In the genomic region with DNA sequence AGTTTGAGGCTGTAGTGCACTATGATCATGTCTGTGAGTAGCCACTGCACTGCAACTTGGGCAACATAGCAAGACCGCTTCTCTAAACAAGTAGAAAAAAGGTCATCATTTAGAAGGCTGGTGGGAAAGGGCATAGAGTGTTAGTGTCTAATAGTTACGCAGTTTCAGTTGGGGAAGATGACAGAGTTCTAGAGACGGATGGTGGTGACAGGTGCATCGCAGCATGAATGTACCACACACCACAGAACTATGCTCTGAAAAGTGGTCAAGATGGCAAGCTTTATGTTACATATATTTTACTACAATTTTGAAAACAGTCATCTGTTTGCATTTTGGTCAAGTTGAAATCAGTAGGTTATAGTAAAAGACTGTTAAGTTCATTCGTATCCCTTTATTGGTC, we compare ENCODE assay signal across 21 cellular contexts. TPM values are rescaled to one million over a fixed set of nuclear protein-coding genes. Genes with fewer than 3 reads are reported as not detected.
A peak's percentile ranks its signal among the peaks of the same experiment; 100 is the strongest.
DNase-seq lines count a peak whose midpoint lies in the region; ATAC-seq, FAIRE-seq and TF ChIP-seq lines count a peak whose summit lies in the region.
"Had no signal": no experiment of that assay in that cellular context is flagged by ENCODE, and none has a peak within 500 bp of the region (broad histone marks: within the 10 kb centered on the region; RNA-seq: fewer than 3 reads in every experiment).

No MANE protein-coding gene starts in this region.

- no peak for DNase-seq in GM12891 (ENCODE audit: insufficient read length, low spot score)
- no peak for DNase-seq in stimulated activated naive CD8-positive, alpha-beta T cell treated with anti-CD3 and anti-CD28 coated beads, Interleukin-15, Interleukin-2, amounts not matched to agents 100 U/mL and 50 U/mL, for 24 hours
- DNase-seq in ovary, result no peak
- no peak for DNase-seq in NCI-H82 (lab: John Stamatoyannopoulos, UW)
- no peak for DNase-seq in effector CD8-positive, alpha-beta T cell (lab: John Stamatoyannopoulos, UW)
- DNase-seq: H9, HFFc6, KG1, NCI-H1092 treated with DMSO at 0.1 percent for 48 hours, NCI-H1436 treated with DMSO at 0.1 percent for 48 hours, NCI-H1930, NCI-H510A, OCI-M1, SJCRH30 had no signal

- H3F3A ChIP-seq in SU-DHL-6 (ENCODE audit: insufficient read depth), result peaks cover 20% of the 10 kb centered on the region; the same call in 1 of the 2 replicates

- H3K9me3 ChIP-seq in SU-DHL-6 (ENCODE audit: insufficient read depth, low read length) (no peaks in the 10 kb centered on the region), ovary (no peaks in the 10 kb centered on the region)
- H3K9me3 ChIP-seq: SJCRH30 had no signal

- H3K36me3 ChIP-seq in SU-DHL-6 (ENCODE audit: low read length) (no peaks in the 10 kb centered on the region), ovary (no peaks in the 10 kb centered on the region)
- H3K36me3 ChIP-seq: SJCRH30 had no signal

- no peaks in the 10 kb centered on the region for H3K4me1 ChIP-seq in ovary (ENCODE audit: insufficient read depth)
- H3K4me1 ChIP-seq: SJCRH30 had no signal

- H3K79me2 ChIP-seq in SU-DHL-6 (ENCODE audit: insufficient read depth, low read length), result no peaks in the 10 kb centered on the region

- H3K27me3 ChIP-seq in SU-DHL-6 (ENCODE audit: low read length) (no peaks in the 10 kb centered on the region), ovary (no peaks in the 10 kb centered on the region)
- H3K27me3 ChIP-seq: SJCRH30 had no signal

- FAIRE-seq in GM12891 (lab: Jason Lieb, UNC), result peak; percentile 97
- FAIRE-seq: RCC 7860 had no signal

- peak overlapping the region; percentile 37 for H3K4me2 ChIP-seq in SU-DHL-6 (ENCODE audit: low read depth, low read length, poor library complexity, severe bottlenecking)

- H4K20me1 ChIP-seq in SU-DHL-6 (ENCODE audit: low read depth, low read length), result no peaks in the 10 kb centered on the region

- H3K9me2 ChIP-seq in SU-DHL-6 (replicated peaks; ENCODE audit: insufficient read depth, low read length), result no peaks in the 10 kb centered on the region

- TF ChIP-seq POLR2A in GM12891 (IDR thresholded peaks at IDR 0.05; ENCODE audit: low read depth, low read length) (no peak), ovary (IDR thresholded peaks at IDR 0.05) (no peak)

- H3K27ac ChIP-seq in SU-DHL-6 (ENCODE audit: low read depth, low read length) (peak overlapping the region; percentile 93), ovary (no peak overlapping the region)
- H3K27ac ChIP-seq: SJCRH30 had no signal

- H3K4me3 ChIP-seq in SU-DHL-6 (ENCODE audit: insufficient read depth, low read length, poor library complexity, severe bottlenecking) (no peak overlapping the region), ovary (no peak overlapping the region)
- H3K4me3 ChIP-seq: SJCRH30 had no signal

- TF ChIP-seq CTCF in SU-DHL-6 (IDR thresholded peaks at IDR 0.05; ENCODE audit: insufficient read depth, low read length, poor library complexity, severe bottlenecking) (no peak), ovary (IDR thresholded peaks at IDR 0.05) (no peak)

- intact Hi-C loops in ovary (cut with DNase I), result no loop called here

- H2AFZ ChIP-seq in SU-DHL-6 (ENCODE audit: low read depth, low read length, severe bottlenecking), result no peak overlapping the region

- TF ChIP-seq EP300 in ovary (IDR thresholded peaks at IDR 0.05), result no peak

- H3K9ac ChIP-seq in SU-DHL-6 (ENCODE audit: low read length), result 0 out of 2 replicates have a peak overlapping the region, but pooled peaks have one; percentile 41

- peak; percentile 54 for ATAC-seq in GM21423 (IDR thresholded peaks at IDR 0.05; ENCODE audit: unreplicated experiment)
- ATAC-seq in stimulated activated naive CD8-positive, alpha-beta T cell treated with anti-CD3 and anti-CD28 coated beads, Interleukin-15, Interleukin-2, amounts not matched to agents 100 U/mL and 50 U/mL, for 24 hours, result peak; percentile 30

- 93 to 96% (median 94%) methylated on average over 5 of the region's 5 CpGs for WGBS in ovary, 3 donors

TF ChIP-seq in GM12891, 5 proteins besides CTCF, POLR2A, EP300 and RAD21:
- no peak for TF ChIP-seq TAF1 (IDR thresholded peaks at IDR 0.05; ENCODE audit: low read depth, low read length)
- TF ChIP-seq POU2F2 (IDR thresholded peaks at IDR 0.05; ENCODE audit: low read depth, low read length), result no peak
- no peak for TF ChIP-seq PAX5 (IDR thresholded peaks at IDR 0.05; ENCODE audit: insufficient read depth, low read length, severe bottlenecking)
- TF ChIP-seq POLR2AphosphoS5 (IDR thresholded peaks at IDR 0.05; ENCODE audit: low read depth, low read length), result no peak
- no peak for TF ChIP-seq SPI1 (IDR thresholded peaks at IDR 0.05; ENCODE audit: low read depth, low read length)

RNA-seq across cellular contexts. Expression of gene CLDN34, which starts 23.7 kb away (rescaled TPM):
- polyA plus RNA-seq in GM12891 (2012; ENCODE audit: low read depth, missing spikeins), result not detected
- total RNA-seq in ovary, result under 1 TPM in 5 of 7 donors, not detected in 2; 0.45 to 0.82 (median 0.57) TPM
- polyA plus RNA-seq in ovary, result under 1 TPM in 1 of 2 donors, not detected in 1; 0.12 TPM
- total RNA-seq: CD4-positive, CD25-positive, alpha-beta regulatory T cell; G401; HFFc6; HT1080; SJCRH30 had no signal
- polyA plus RNA-seq: BJ; CD4-positive, CD25-positive, alpha-beta regulatory T cell had no signal
